In the genomic region with DNA sequence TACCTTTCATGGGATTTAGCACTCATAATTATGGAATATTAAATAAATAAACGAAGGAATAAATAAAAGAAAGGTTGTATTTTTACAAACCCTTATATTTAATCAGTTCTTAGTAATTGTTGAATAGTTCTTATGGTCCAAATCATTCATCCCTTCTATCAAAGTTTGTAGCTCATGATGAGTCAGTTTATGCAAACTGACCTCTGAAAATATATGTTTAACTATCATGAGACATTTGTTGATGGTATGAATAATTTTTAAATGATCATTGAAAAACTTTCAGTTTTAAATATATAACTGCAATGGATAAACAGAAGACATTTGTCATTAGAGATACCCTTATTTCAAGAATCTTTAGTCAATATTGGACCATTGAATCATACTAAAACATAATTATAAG, we compare ENCODE assay signal across 11 cellular contexts.
"Had no signal": no experiment of that assay in that cellular context is flagged by ENCODE, and none has a peak within 500 bp of the region (broad histone marks: within the 10 kb centered on the region; RNA-seq: fewer than 3 reads in every experiment).

No MANE protein-coding gene starts in this region.

- H3K9ac ChIP-seq: GM23248 had no signal

- H3K36me3 ChIP-seq: HAP-1 had no signal

- H3K9me3 ChIP-seq: HAP-1 had no signal

- H2AFZ ChIP-seq: GM23248, GM23338 had no signal

- DNase-seq: GM23248, GOT3, H7, H9, HCEC 1CT, HFFc6 had no signal

- H3K27ac ChIP-seq: GM23248 had no signal

- H3K4me2 ChIP-seq: GM23338 had no signal

- H3K4me1 ChIP-seq: HAP-1 had no signal

- ATAC-seq: GM23338, HCT116 had no signal

- FAIRE-seq: H1, H54 had no signal

- H3K4me3 ChIP-seq: GM23248, GM23338, HAP-1 had no signal
